8 cellular contexts compared by ENCODE assay signal in the genomic region with DNA sequence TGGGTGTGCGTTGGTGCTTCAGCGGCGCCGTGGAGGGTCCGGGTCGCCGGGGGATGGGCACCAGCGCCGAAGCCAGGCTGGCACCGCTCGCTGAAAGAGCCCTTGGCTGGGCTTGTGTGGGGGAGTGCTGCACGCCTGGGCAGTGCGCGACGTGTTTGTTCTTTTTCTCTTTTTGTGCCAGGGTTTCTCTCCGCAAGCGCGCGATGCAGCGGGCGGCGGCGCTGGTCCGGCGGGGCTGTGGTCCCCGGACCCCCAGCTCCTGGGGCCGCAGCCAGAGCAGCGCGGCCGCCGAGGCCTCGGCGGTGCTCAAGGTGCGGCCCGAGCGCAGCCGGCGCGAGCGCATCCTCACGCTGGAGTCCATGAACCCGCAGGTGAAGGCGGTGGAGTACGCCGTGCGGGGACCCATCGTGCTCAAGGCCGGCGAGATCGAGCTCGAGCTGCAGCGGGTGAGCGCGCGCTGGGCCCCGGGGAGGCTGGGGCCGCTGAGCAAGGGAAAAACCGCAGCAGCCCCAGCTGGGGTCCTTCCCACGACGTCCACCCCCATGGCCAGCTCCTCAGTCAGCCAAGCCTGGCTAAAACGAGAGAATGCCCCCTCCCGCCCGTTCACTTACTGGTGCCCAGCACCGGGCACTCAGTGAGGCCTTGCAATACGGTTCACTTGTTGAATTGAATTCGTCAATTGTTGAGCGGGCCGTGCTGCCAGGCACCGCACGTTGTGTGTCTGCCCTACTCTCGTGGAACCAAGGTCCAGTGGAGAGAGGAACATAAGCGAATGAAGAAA. TPM values are rescaled to one million over a fixed set of nuclear protein-coding genes. Genes with fewer than 3 reads are reported as not detected.
A peak's percentile ranks its signal among the peaks of the same experiment; 100 is the strongest.
DNase-seq lines count a peak whose midpoint lies in the region; ATAC-seq and TF ChIP-seq lines count a peak whose summit lies in the region.

No MANE protein-coding gene starts in this region.

- no peak overlapping the region for H3K4ac ChIP-seq in neuronal stem cell (ENCODE audit: low read length)

- H2BK120ac ChIP-seq in neuronal stem cell (ENCODE audit: low read depth, low read length), result no peak overlapping the region

- H2BK15ac ChIP-seq in neuronal stem cell (ENCODE audit: low read length), result peak overlapping the region; percentile 73

- no CpG with 5 or more reads among the region's 72 CpGs for WGBS in neuronal stem cell (ENCODE audit: extremely low coverage in 2 of 2, insufficient read length in 2 of 2, insufficient replicate concordance in 1 of 2), 2 donors

- peak; percentile 65 for DNase-seq in activated CD8-positive, alpha-beta memory T cell treated with anti-CD3 and anti-CD28 coated beads, Interleukin-2, amount 50 U/mL, for 48 hours
- no peak for DNase-seq in fibroblast of pulmonary artery (ENCODE audit: low read depth)
- DNase-seq in neuronal stem cell (ENCODE audit: low spot score), result peak; percentile 37
- no peak for DNase-seq in NCI-H446 (lab: John Stamatoyannopoulos, UW)
- DNase-seq in central memory CD4-positive, alpha-beta T cell, result no peak

- no peak overlapping the region for H4K8ac ChIP-seq in neuronal stem cell (ENCODE audit: low read depth, low read length)

- H2AK5ac ChIP-seq in neuronal stem cell (ENCODE audit: low read depth, low read length), result peak overlapping the region; percentile 64

- peaks cover 13% of the 10 kb centered on the region for H3K79me1 ChIP-seq in neuronal stem cell (ENCODE audit: low read depth, low read length)

- no peak overlapping the region for H4K91ac ChIP-seq in neuronal stem cell (ENCODE audit: low read depth, low read length, poor library complexity)

- TF ChIP-seq CTCF in fibroblast of pulmonary artery (IDR thresholded peaks at IDR 0.05; ENCODE audit: low read length, missing control alignments), result no peak

- H2AFZ ChIP-seq in ACC112 (ENCODE audit: low read length, unreplicated experiment), result peak overlapping the region; percentile 95
- H2AFZ ChIP-seq in neuronal stem cell (ENCODE audit: low read length), result peak overlapping the region; percentile 96

- H3K23ac ChIP-seq in neuronal stem cell (ENCODE audit: low read depth, low read length, poor library complexity), result peak overlapping the region; percentile 94

- H3K79me2 ChIP-seq in ACC112 (ENCODE audit: control insufficient read depth, insufficient read depth, low read length, unreplicated experiment), result peaks cover 12% of the 10 kb centered on the region

- H3K27me3 ChIP-seq in ACC112 (ENCODE audit: insufficient read depth, low read length) (no peaks in the 10 kb centered on the region), neuronal stem cell (ENCODE audit: control insufficient read depth in 3 of 3, insufficient read depth in 3 of 3, low read depth in 1 of 3, low read length in 3 of 3) (peaks cover 0 to 25% (median 0%) of the 10 kb centered on the region in 3 experiments)

- no peak overlapping the region for H3K27ac ChIP-seq in ACC112 (ENCODE audit: low read depth, low read length)
- no peak overlapping the region for H3K27ac ChIP-seq in neuronal stem cell (replicated peaks; ENCODE audit: low read length)

- H2BK12ac ChIP-seq in neuronal stem cell (ENCODE audit: low read length), result no peak overlapping the region

- peak overlapping the region; percentile 100 for H3K18ac ChIP-seq in neuronal stem cell (ENCODE audit: low read length)

- ATAC-seq in GM18909 (IDR thresholded peaks at IDR 0.05; ENCODE audit: poor library complexity, unreplicated experiment), result peak; percentile 9
- peak; percentile 15 for ATAC-seq in HG03432 (IDR thresholded peaks at IDR 0.05; ENCODE audit: unreplicated experiment)

- no peaks in the 10 kb centered on the region for H3K9me3 ChIP-seq in neuronal stem cell (replicated peaks in 1 of 2; ENCODE audit: control insufficient read depth in 2 of 2, insufficient read depth in 1 of 2, low read depth in 1 of 2, low read length in 2 of 2)

- peak overlapping the region; percentile 77 for H3K14ac ChIP-seq in neuronal stem cell (ENCODE audit: low read length)

- peaks cover 6% of the 10 kb centered on the region for H3K4me1 ChIP-seq in ACC112 (ENCODE audit: control insufficient read depth, insufficient read depth, low read length, unreplicated experiment)
- H3K4me1 ChIP-seq in neuronal stem cell (ENCODE audit: control insufficient read depth in 2 of 2, insufficient read depth in 1 of 2, low read depth in 1 of 2, low read length in 2 of 2), result peaks cover 13 to 17% of the 10 kb centered on the region in 2 donors

- peak overlapping the region; percentile 94 for H3K4me3 ChIP-seq in ACC112 (ENCODE audit: low read depth, low read length)
- peak overlapping the region; percentile 79 for H3K4me3 ChIP-seq in fibroblast of pulmonary artery (replicated peaks; ENCODE audit: low read depth, low read length)
- H3K4me3 ChIP-seq in neuronal stem cell (ENCODE audit: low read length in 2 of 2), result peak overlapping the region; percentile 97 to 98

- peak overlapping the region; percentile 96 for H3K9ac ChIP-seq in neuronal stem cell (ENCODE audit: low read depth, low read length, poor library complexity)

- H2BK5ac ChIP-seq in neuronal stem cell (ENCODE audit: low read length), result peak overlapping the region; percentile 14

- H3K4me2 ChIP-seq in neuronal stem cell (ENCODE audit: insufficient read depth, low read length, poor library complexity, severe bottlenecking), result peak overlapping the region; percentile 94

- H3K36me3 ChIP-seq in ACC112 (ENCODE audit: insufficient read depth, low read length) (no peaks in the 10 kb centered on the region), neuronal stem cell (replicated peaks in 1 of 2; ENCODE audit: control insufficient read depth in 2 of 2, insufficient read depth in 2 of 2, low read length in 2 of 2) (peaks cover 7 to 36% of the 10 kb centered on the region in 2 donors)

RNA-seq across cellular contexts. Expression of gene GPT2, which starts 0.5 kb away (rescaled TPM):
- polyA plus RNA-seq in neuronal stem cell (2013, experiment 1 of 2), result 19.5 TPM
- 19.1 TPM for polyA plus RNA-seq in neuronal stem cell (2013, experiment 2 of 2)

RNA-seq across cellular contexts. Expression of gene C16orf87, which starts 53.7 kb away (rescaled TPM):
- polyA plus RNA-seq in neuronal stem cell (2013, experiment 1 of 2), result 33.7 TPM
- polyA plus RNA-seq in neuronal stem cell (2013, experiment 2 of 2), result 35.6 TPM

Comparison
In these comparisons a context has a peak if more than half of its experiments do, and no peak if none do; other contexts are left out.
1. DNase-seq: peak in activated CD8-positive, alpha-beta memory T cell treated with anti-CD3 and anti-CD28 coated beads, Interleukin-2, amount 50 U/mL, for 48 hours (single experiment) and neuronal stem cell (single experiment); none in fibroblast of pulmonary artery (single experiment), NCI-H446 (0 of 2) and central memory CD4-positive, alpha-beta T cell (single experiment).
2. Peak in every context shown above with its lines, with median percentiles within 50 percentile points of each other: H3K4me3 ChIP-seq.